In the genomic region with DNA sequence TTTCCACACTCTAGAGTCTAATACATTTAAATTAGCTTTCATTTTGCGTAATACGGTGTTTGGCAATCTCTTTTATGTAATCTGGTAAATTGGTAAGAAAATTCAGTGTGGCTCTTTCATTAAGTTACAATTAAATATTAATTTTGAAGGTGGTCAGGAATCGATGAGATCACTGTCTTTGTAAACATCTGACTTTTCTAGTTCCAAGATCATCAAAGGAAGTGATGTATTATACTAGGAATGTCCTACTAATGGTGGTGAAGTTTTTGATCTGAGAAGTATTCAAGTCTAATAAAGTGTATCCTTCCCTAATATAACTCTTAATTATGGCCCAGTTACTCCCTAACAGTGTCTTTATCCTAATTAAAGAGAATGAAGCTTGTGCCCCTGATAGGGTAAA, we compare ENCODE assay signal across 2 cellular contexts.
TF ChIP-seq lines count a peak whose summit lies in the region.

No MANE protein-coding gene starts in this region.

TF ChIP-seq in A549, 52 proteins besides CTCF, POLR2A, EP300 and RAD21:
- TF ChIP-seq HEYL (CRISPR knock-in tag; IDR thresholded peaks at IDR 0.05) (no peak), CEBPB (IDR thresholded peaks at IDR 0.05) (0 out of 4 replicates have a peak, but pooled peaks of 1 of the 2 experiments have one; percentile 17)
TF ChIP-seq in A549: peak in this region for 1.

TF ChIP-seq in HCT116, 20 proteins besides CTCF, POLR2A, EP300 and RAD21:
- TF ChIP-seq CEBPB (IDR thresholded peaks at IDR 0.05; ENCODE audit: low read depth), result no peak
- TF ChIP-seq JUND (IDR thresholded peaks at IDR 0.05), result peak; percentile 60
- TF ChIP-seq, protein P1, sequence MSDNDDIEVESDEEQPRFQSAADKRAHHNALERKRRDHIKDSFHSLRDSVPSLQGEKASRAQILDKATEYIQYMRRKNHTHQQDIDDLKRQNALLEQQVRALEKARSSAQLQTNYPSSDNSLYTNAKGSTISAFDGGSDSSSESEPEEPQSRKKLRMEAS (IDR thresholded peaks at IDR 0.05), result no peak
- TF ChIP-seq ZFX (IDR thresholded peaks at IDR 0.05), result no peak
- peak; percentile 63; the same call in 1 of the 2 replicates for TF ChIP-seq FOSL1 (IDR thresholded peaks at IDR 0.05; ENCODE audit: low read depth)
- TF ChIP-seq CBX3 (IDR thresholded peaks at IDR 0.05; ENCODE audit: low read depth), result no peak
- TF ChIP-seq SP1 (IDR thresholded peaks at IDR 0.05; ENCODE audit: low read depth), result peak; percentile 36; the same call in 1 of the 2 replicates
- peak; percentile 46; the same call in 1 of the 2 replicates for TF ChIP-seq SIN3A (IDR thresholded peaks at IDR 0.05; ENCODE audit: low read depth)
